8 cellular contexts compared by ENCODE assay signal in genomic region chr7:1055084-1055450, GRCh38. TPM values are rescaled to one million over a fixed set of nuclear protein-coding genes. Genes with fewer than 3 reads are reported as not detected.
DNase-seq lines count a peak whose midpoint lies in the region; ATAC-seq and TF ChIP-seq lines count a peak whose summit lies in the region.

No MANE protein-coding gene starts in this region.

- POLR2A ChIA-PET in GM10248 (lab: Yijun Ruan, JAX): no interaction called here

- H3K4me1 Mint-ChIP-seq in activated naive CD8-positive, alpha-beta T cell treated with anti-CD3 and anti-CD28 coated beads, Interleukin-2, amount 50 U/mL, for 24 hours: peaks cover 6% of the 10 kb centered on the region

- TF ChIP-seq CTCF in lung (IDR thresholded peaks at IDR 0.05; ENCODE audit: control extremely low read depth, extremely low read depth) (no peak), testis (IDR thresholded peaks at IDR 0.05) (no peak), GM10248 (IDR thresholded peaks at IDR 0.05; ENCODE audit: control extremely low read depth, extremely low read depth, low read depth, missing control alignments) (no peak)

- ATAC-seq in activated naive CD8-positive, alpha-beta T cell treated with anti-CD3 and anti-CD28 coated beads, Interleukin-2, amount 50 U/mL, for 24 hours: peak; percentile 14
- ATAC-seq in lung (ENCODE audit: insufficient read depth, low FRiP score) (peak; percentile 28), HG03469 (IDR thresholded peaks at IDR 0.05; ENCODE audit: unreplicated experiment) (no peak)

- H3K9me3 ChIP-seq in lung (ENCODE audit: control insufficient read depth in 2 of 2, insufficient read depth in 1 of 2, low read length in 1 of 2) (no peaks in the 10 kb centered on the region), testis (no peaks in the 10 kb centered on the region)

- no peaks in the 10 kb centered on the region for H3K27me3 Mint-ChIP-seq in activated naive CD8-positive, alpha-beta T cell treated with anti-CD3 and anti-CD28 coated beads, Interleukin-2, amount 50 U/mL, for 24 hours

- H3K4me1 ChIP-seq in lung (ENCODE audit: control insufficient read depth in 2 of 2, insufficient read depth in 2 of 2, low read length in 2 of 2) (peaks cover 10 to 36% of the 10 kb centered on the region in 2 donors), testis (peaks cover 29% of the 10 kb centered on the region)

- DNase-seq in activated gamma-delta T cell treated with Interleukin-2 at 50 U/mL for 16 hours (peak; percentile 28), activated gamma-delta T cell (lab: John Stamatoyannopoulos, UW) (no peak), lung (ENCODE audit: low spot score) (peak; percentile 63), testis (peak; percentile 82), GM10248 (ENCODE audit: extremely low spot score) (no peak), NOMO-1 treated with dmso at 0.1 percent for 144 hours (lab: John Stamatoyannopoulos, UW; ENCODE audit: unreplicated experiment) (no peak)
- no peak for DNase-seq in activated naive CD8-positive, alpha-beta T cell treated with anti-CD3 and anti-CD28 coated beads, Interleukin-2, amount 50 U/mL, for 24 hours

- 3 to 9% methylated on average over 21 to 22 of the region's 22 CpGs for WGBS in lung, 2 donors
- 29 to 43% methylated on average over 12 to 19 of the region's 22 CpGs for WGBS in testis, 2 donors

- no peak overlapping the region for H3K27ac Mint-ChIP-seq in activated naive CD8-positive, alpha-beta T cell treated with anti-CD3 and anti-CD28 coated beads, Interleukin-2, amount 50 U/mL, for 24 hours

- H3K4me3 ChIP-seq in lung: peak overlapping the region; percentile 39
- no peak overlapping the region for H3K4me3 ChIP-seq in testis

- no peaks in the 10 kb centered on the region for H3K36me3 Mint-ChIP-seq in activated naive CD8-positive, alpha-beta T cell treated with anti-CD3 and anti-CD28 coated beads, Interleukin-2, amount 50 U/mL, for 24 hours (ENCODE audit: low read depth)

- no peak overlapping the region for H3K4me3 Mint-ChIP-seq in activated naive CD8-positive, alpha-beta T cell treated with anti-CD3 and anti-CD28 coated beads, Interleukin-2, amount 50 U/mL, for 24 hours

- TF ChIP-seq POLR2A in testis (IDR thresholded peaks at IDR 0.05): no peak

- H3K27me3 ChIP-seq in lung (ENCODE audit: control insufficient read depth, insufficient read depth) (no peaks in the 10 kb centered on the region), testis (no peaks in the 10 kb centered on the region)

- peak overlapping the region; percentile 62 to 84 for H3K27ac ChIP-seq in lung (ENCODE audit: low read depth in 1 of 2, low read length in 1 of 2)
- peak overlapping the region; percentile 54 to 63 for H3K27ac ChIP-seq in testis

- H3K9me3 Mint-ChIP-seq in activated naive CD8-positive, alpha-beta T cell treated with anti-CD3 and anti-CD28 coated beads, Interleukin-2, amount 50 U/mL, for 24 hours: no peaks in the 10 kb centered on the region

- peaks cover 0 to 11% of the 10 kb centered on the region in 2 donors for H3K36me3 ChIP-seq in lung (ENCODE audit: control insufficient read depth in 2 of 2, insufficient read depth in 2 of 2, low read length in 2 of 2)
- no peaks in the 10 kb centered on the region for H3K36me3 ChIP-seq in testis (ENCODE audit: low read depth, missing control alignments)

- intact Hi-C loops in testis (cut with DNase I; ENCODE audit: low total_unique reads): no loop called here

- CTCF ChIA-PET in GM10248 (lab: Yijun Ruan, JAX): interaction anchor here (1.3 to 20.3 kb wide), 4 partner anchors 10 to 121 kb away, joined by 4 to 391 read pairs (median 10); partner anchors contain the start of gene GPR146

RNA-seq across cellular contexts. Expression of gene GPR146, which starts 10.7 kb away (rescaled TPM):
- 10 to 100 TPM; 13.7 to 14.4 TPM for total RNA-seq in lung
- 10 to 100 TPM; 13.7 to 27.1 TPM for polyA plus RNA-seq in lung
- 10 to 100 TPM; 14.2 to 14.4 TPM for total RNA-seq in testis
- 5.3 TPM for polyA plus RNA-seq in testis (ENCODE audit: insufficient read depth, low read depth, low replicate concordance)

RNA-seq across cellular contexts. Expression of gene GPER1, which starts 32.8 kb away (rescaled TPM):
- 1 to 10 TPM; 5.9 to 7.7 TPM for total RNA-seq in lung
- polyA plus RNA-seq in lung: 1 to 10 TPM; 3.7 to 6.7 TPM
- total RNA-seq in testis: 1 to 10 TPM; 3.2 to 3.4 TPM
- 3.5 TPM for polyA plus RNA-seq in testis (ENCODE audit: insufficient read depth, low read depth, low replicate concordance)

Comparison
In these comparisons a context has a peak if more than half of its experiments do, and no peak if none do; other contexts are left out.
1. DNase-seq: peak in activated gamma-delta T cell treated with Interleukin-2 at 50 U/mL for 16 hours (single experiment), lung (single experiment) and testis (single experiment); none in activated gamma-delta T cell (single experiment), activated naive CD8-positive, alpha-beta T cell treated with anti-CD3 and anti-CD28 coated beads, Interleukin-2, amount 50 U/mL, for 24 hours (single experiment), GM10248 (single experiment) and NOMO-1 treated with dmso at 0.1 percent for 144 hours (single experiment).